8 cellular contexts compared by ENCODE assay signal in the genomic region with DNA sequence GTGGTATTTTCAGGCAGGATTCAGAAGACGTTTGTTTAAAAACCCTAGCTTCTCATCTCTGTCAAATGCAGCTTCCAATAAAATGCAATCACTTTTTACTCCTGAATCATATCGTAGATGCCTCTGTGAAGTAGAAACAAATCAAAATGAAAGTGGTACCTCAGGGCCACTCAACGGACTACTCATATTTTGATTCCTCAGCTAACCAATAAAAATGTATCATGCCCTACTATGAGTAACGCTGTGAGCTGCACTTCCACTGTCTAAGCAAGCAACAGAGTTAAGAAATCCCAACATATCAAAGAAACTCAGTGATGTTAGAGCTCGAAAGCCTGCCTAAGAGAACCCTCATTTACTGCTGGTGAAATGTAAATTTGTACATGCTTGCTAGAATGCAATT.
A peak's percentile ranks its signal among the peaks of the same experiment; 100 is the strongest.
DNase-seq lines count a peak whose midpoint lies in the region; ATAC-seq and TF ChIP-seq lines count a peak whose summit lies in the region.

No MANE protein-coding gene starts in this region.

- H3K4me1 ChIP-seq in DOHH2 (ENCODE audit: control insufficient read depth, low read length) (peaks cover 89% of the 10 kb centered on the region), Karpas-422 (ENCODE audit: low read length) (peaks cover 70% of the 10 kb centered on the region)

- TF ChIP-seq CTCF in DOHH2 (IDR thresholded peaks at IDR 0.05; ENCODE audit: low read depth, low read length, poor library complexity, severe bottlenecking), result no peak

- peaks cover 50% of the 10 kb centered on the region for H3K36me3 ChIP-seq in DOHH2 (ENCODE audit: control insufficient read depth, low read length)
- no peaks in the 10 kb centered on the region for H3K36me3 ChIP-seq in Karpas-422 (ENCODE audit: insufficient read depth, low read length)

- ATAC-seq in GM21367 (IDR thresholded peaks at IDR 0.05; ENCODE audit: unreplicated experiment), result peak; percentile 13

- peak overlapping the region; percentile 71 for H3K9ac ChIP-seq in Karpas-422 (ENCODE audit: low read length)

- peak; percentile 66 for DNase-seq in Karpas-422
- peak; percentile 71 for DNase-seq in fibroblast of peridontal ligament (ENCODE audit: extremely low read depth)
- no peak for DNase-seq in kidney glomerular epithelial cell (lab: John Stamatoyannopoulos, UW)
- DNase-seq in Ammon's horn (ENCODE audit: low spot score), result no peak
- DNase-seq in cerebellar nuclear complex (lab: John Stamatoyannopoulos, UW), result no peak
- no peak for DNase-seq in NCI-H345 treated with DMSO at 0.1 percent for 48 hours (lab: John Stamatoyannopoulos, UW; ENCODE audit: unreplicated experiment)

- H3K27ac ChIP-seq in DOHH2 (ENCODE audit: low read depth, low read length) (peak overlapping the region; percentile 97), Karpas-422 (ENCODE audit: low read length) (peak overlapping the region; percentile 97)

- peak overlapping the region; percentile 9; the same call in 1 of the 2 replicates for H2AFZ ChIP-seq in Karpas-422 (ENCODE audit: low read length)

- H3K27me3 ChIP-seq in DOHH2 (ENCODE audit: control insufficient read depth, low read length) (no peaks in the 10 kb centered on the region), Karpas-422 (ENCODE audit: low read length) (no peaks in the 10 kb centered on the region)

- H3K9me2 ChIP-seq in DOHH2 (replicated peaks; ENCODE audit: control insufficient read depth, low read length) (no peaks in the 10 kb centered on the region), Karpas-422 (replicated peaks; ENCODE audit: insufficient read depth, low read length) (no peaks in the 10 kb centered on the region)

- no peaks in the 10 kb centered on the region for H3K9me3 ChIP-seq in DOHH2 (ENCODE audit: control insufficient read depth, insufficient read depth, low read length)
- H3K9me3 ChIP-seq in Karpas-422 (ENCODE audit: low read length), result no peaks in the 10 kb centered on the region

- H3K79me2 ChIP-seq in DOHH2 (ENCODE audit: control insufficient read depth, low read length), result peaks cover 73% of the 10 kb centered on the region
- H3K79me2 ChIP-seq in Karpas-422 (ENCODE audit: low read length), result no peaks in the 10 kb centered on the region

- H3K4me2 ChIP-seq in DOHH2 (ENCODE audit: low read length), result peak overlapping the region; percentile 95
- peak overlapping the region; percentile 85 for H3K4me2 ChIP-seq in Karpas-422 (ENCODE audit: low read depth, low read length, poor library complexity, severe bottlenecking)

- H3K4me3 ChIP-seq in DOHH2 (ENCODE audit: low read length), result peak overlapping the region; percentile 77
- H3K4me3 ChIP-seq in Karpas-422 (ENCODE audit: low read length), result peak overlapping the region; percentile 61

- H3F3A ChIP-seq in DOHH2 (ENCODE audit: control insufficient read depth, insufficient read depth), result peaks cover 38% of the 10 kb centered on the region

- no peaks in the 10 kb centered on the region for H4K20me1 ChIP-seq in DOHH2 (ENCODE audit: control insufficient read depth, insufficient read depth, low read depth, low read length)
- no peaks in the 10 kb centered on the region for H4K20me1 ChIP-seq in Karpas-422 (ENCODE audit: insufficient read depth, low read depth, low read length)

Comparison
In these comparisons a context has a peak if more than half of its experiments do, and no peak if none do; other contexts are left out.
1. DNase-seq: peak in Karpas-422 (single experiment) and fibroblast of peridontal ligament (single experiment); none in kidney glomerular epithelial cell (single experiment), Ammon's horn (single experiment), cerebellar nuclear complex (0 of 2) and NCI-H345 treated with DMSO at 0.1 percent for 48 hours (single experiment).